ENCODE assay signal across 1 cellular context in genomic region chr21:25885405-25885804, GRCh38.
TF ChIP-seq lines count a peak whose summit lies in the region.

No MANE protein-coding gene starts in this region.

TF ChIP-seq in endothelial cell of umbilical vein, 7 proteins besides CTCF, POLR2A, EP300 and RAD21 (continued from another document):
- TF ChIP-seq EZH2 (IDR thresholded peaks at IDR 0.05; ENCODE audit: borderline replicate concordance, low read depth, low read length, severe bottlenecking) (no peak), JUN (IDR thresholded peaks at IDR 0.05; ENCODE audit: borderline replicate concordance, insufficient read depth, insufficient read length, low read depth) (no peak), POLR2AphosphoS5 (IDR thresholded peaks at IDR 0.05; ENCODE audit: insufficient read depth, low read depth, low read length) (no peak), MAX (IDR thresholded peaks at IDR 0.05; ENCODE audit: insufficient read depth, insufficient read length) (no peak), FOS (IDR thresholded peaks at IDR 0.05; ENCODE audit: borderline replicate concordance, insufficient read depth, low read length) (no peak), GATA2 (IDR thresholded peaks at IDR 0.05; ENCODE audit: insufficient read depth, insufficient read length, low read depth, low read length) (no peak)
